Comparison of ENCODE assay signal across 10 cellular contexts in genomic region chr10:13272164-13272571, GRCh38. TPM values are rescaled to one million over a fixed set of nuclear protein-coding genes. Genes with fewer than 3 reads are reported as not detected.
DNase-seq lines count a peak whose midpoint lies in the region; ATAC-seq and TF ChIP-seq lines count a peak whose summit lies in the region.
"Had no signal": no experiment of that assay in that cellular context is flagged by ENCODE, and none has a peak within 500 bp of the region (broad histone marks: within the 10 kb centered on the region; RNA-seq: fewer than 3 reads in every experiment).

No MANE protein-coding gene starts in this region.

- H3K4me2 ChIP-seq in H9 (ENCODE audit: insufficient read depth, insufficient read length, low read length), result no peak overlapping the region

- no peak overlapping the region for H3K4ac ChIP-seq in H9 (ENCODE audit: low read depth, low read length)

- H3K56ac ChIP-seq in H9 (ENCODE audit: insufficient read length, low read depth, low read length), result no peak overlapping the region

- ATAC-seq in activated T-cell treated with anti-CD3 and anti-CD28 coated beads, Interleukin-2, amount 50 U/mL, for 4 hours, result no peak
- no peak for ATAC-seq in omental fat pad (ENCODE audit: low FRiP score)

- H3K9me3 ChIP-seq in H9 (ENCODE audit: control insufficient read depth, low read depth, low read length), result no peaks in the 10 kb centered on the region
- no peaks in the 10 kb centered on the region for H3K9me3 ChIP-seq in right atrium auricular region

- no peak overlapping the region for H2BK120ac ChIP-seq in H9 (ENCODE audit: low read depth, low read length, poor library complexity, severe bottlenecking)

- WGBS in H9 (ENCODE audit: extremely low coverage, insufficient read length, low lambda C conversion rate), result no CpG with 5 or more reads among the region's 12 CpGs

- no peak overlapping the region for H3T11ph ChIP-seq in H9 (ENCODE audit: low read length)

- no peak overlapping the region for H3K9ac ChIP-seq in H9 (ENCODE audit: extremely low read depth, insufficient read length, low read length)

- H3K23me2 ChIP-seq in H9 (ENCODE audit: insufficient read length, low read depth, low read length, poor library complexity, severe bottlenecking), result no peaks in the 10 kb centered on the region

- H3K23ac ChIP-seq in H9 (ENCODE audit: insufficient read length, low read depth, low read length), result no peak overlapping the region

- H2AK5ac ChIP-seq in H9 (ENCODE audit: insufficient read length, low read length), result no peak overlapping the region

- no peaks in the 10 kb centered on the region for H4K20me1 ChIP-seq in H9 (ENCODE audit: control insufficient read depth, insufficient read depth, insufficient read length)

- H2BK12ac ChIP-seq in H9 (ENCODE audit: insufficient read length, low read depth, low read length), result no peak overlapping the region

- H3K27me3 ChIP-seq in H9 (ENCODE audit: insufficient read depth, low read length) (no peaks in the 10 kb centered on the region), right atrium auricular region (no peaks in the 10 kb centered on the region)

- no peaks in the 10 kb centered on the region for H3K36me3 ChIP-seq in right atrium auricular region

- H4K91ac ChIP-seq in H9 (ENCODE audit: insufficient read length, low read depth, low read length), result no peak overlapping the region

- no peak for TF ChIP-seq CTCF in H9 (conservative IDR thresholded peaks at IDR 0.05)
- no peak for TF ChIP-seq CTCF in right atrium auricular region (IDR thresholded peaks at IDR 0.05)
- no peak for TF ChIP-seq CTCF in omental fat pad (IDR thresholded peaks at IDR 0.05)

- H3K14ac ChIP-seq in H9 (ENCODE audit: insufficient read depth, low read length), result peak overlapping the region; percentile 79

- H2BK15ac ChIP-seq in H9 (ENCODE audit: low read depth, low read length), result no peak overlapping the region

- H2AFZ ChIP-seq in H9 (ENCODE audit: low read length), result no peak overlapping the region

- H4K5ac ChIP-seq in H9 (ENCODE audit: insufficient read length, low read depth, low read length), result no peak overlapping the region

- H3K4me3 Mint-ChIP-seq in H9, result peak overlapping the region in 1 of 2 experiments; percentile 40; a peak in 1 of 5 replicates
- H3K4me3 Mint-ChIP-seq in activated T-cell treated with anti-CD3 and anti-CD28 coated beads, Interleukin-2, amount 50 U/mL, for 4 hours, result no peak overlapping the region
- H3K4me3 Mint-ChIP-seq: activated naive CD4-positive, alpha-beta T cell treated with anti-CD3 and anti-CD28 coated beads, Interleukin-2, amount 50 U/mL, for 24 hours had no signal

- H3K18ac ChIP-seq in H9 (ENCODE audit: insufficient read length, low read depth, low read length), result peak overlapping the region; percentile 61

- no peaks in the 10 kb centered on the region for H3K79me1 ChIP-seq in H9 (ENCODE audit: insufficient read depth, low read depth, low read length, poor library complexity, severe bottlenecking)

- no peaks in the 10 kb centered on the region for H3K36me3 Mint-ChIP-seq in H9 (ENCODE audit: insufficient read depth in 1 of 3, low read depth in 3 of 3)
- H3K36me3 Mint-ChIP-seq in activated T-cell treated with anti-CD3 and anti-CD28 coated beads, Interleukin-2, amount 50 U/mL, for 4 hours (ENCODE audit: insufficient read depth), result no peaks in the 10 kb centered on the region
- H3K36me3 Mint-ChIP-seq: activated naive CD4-positive, alpha-beta T cell treated with anti-CD3 and anti-CD28 coated beads, Interleukin-2, amount 50 U/mL, for 24 hours had no signal

- peak overlapping the region in 2 of 3 experiments; percentile 32 to 72; a peak in 3 of 7 replicates for H3K27ac Mint-ChIP-seq in H9
- H3K27ac Mint-ChIP-seq: activated naive CD4-positive, alpha-beta T cell treated with anti-CD3 and anti-CD28 coated beads, Interleukin-2, amount 50 U/mL, for 24 hours had no signal

- peak; percentile 39 for DNase-seq in H9
- peak; percentile 48 for DNase-seq in RPMI7951 (ENCODE audit: low read depth)
- peak; percentile 64 for DNase-seq in right atrium auricular region (ENCODE audit: low spot score)
- peak; percentile 93 for DNase-seq in superior temporal gyrus (ENCODE audit: extremely low spot score)
- DNase-seq in NCI-H345 treated with DMSO at 0.1 percent for 48 hours (lab: John Stamatoyannopoulos, UW; ENCODE audit: unreplicated experiment), result no peak
- DNase-seq in activated T-cell treated with anti-CD3 and anti-CD28 coated beads, Interleukin-2, amount 50 U/mL, for 4 hours, result no peak
- no peak for DNase-seq in NCI-H1930 (lab: John Stamatoyannopoulos, UW)
- DNase-seq in omental fat pad (ENCODE audit: low spot score), result no peak

- no peak overlapping the region for H3K4me3 ChIP-seq in right atrium auricular region

- H3K27ac ChIP-seq in H9 (ENCODE audit: insufficient read length, low read depth, low read length) (no peak overlapping the region), right atrium auricular region (peak overlapping the region in 1 of 2 donors; percentile 29)

- H2BK20ac ChIP-seq in H9 (ENCODE audit: low read depth, low read length, poor library complexity, severe bottlenecking), result no peak overlapping the region

- H3K4me1 ChIP-seq in H9 (ENCODE audit: insufficient read depth, low read length) (peaks cover 10% of the 10 kb centered on the region; the same call in 1 of the 2 replicates), right atrium auricular region (peaks cover 0 to 14% of the 10 kb centered on the region in 2 donors)

- H3K79me2 ChIP-seq in H9 (ENCODE audit: insufficient read depth, low read length), result no peaks in the 10 kb centered on the region

- no peaks in the 10 kb centered on the region for H3K9me3 Mint-ChIP-seq in H9
- H3K9me3 Mint-ChIP-seq in activated T-cell treated with anti-CD3 and anti-CD28 coated beads, Interleukin-2, amount 50 U/mL, for 4 hours, result no peaks in the 10 kb centered on the region
- H3K9me3 Mint-ChIP-seq: activated naive CD4-positive, alpha-beta T cell treated with anti-CD3 and anti-CD28 coated beads, Interleukin-2, amount 50 U/mL, for 24 hours had no signal

- no peak overlapping the region for H2BK5ac ChIP-seq in H9 (ENCODE audit: insufficient read length, low read length)

- H4K8ac ChIP-seq in H9 (replicated peaks; ENCODE audit: insufficient read length, low read depth, low read length), result no peak overlapping the region

- peaks cover 25 to 36% of the 10 kb centered on the region in 2 experiments for H3K4me1 Mint-ChIP-seq in H9
- H3K4me1 Mint-ChIP-seq in activated T-cell treated with anti-CD3 and anti-CD28 coated beads, Interleukin-2, amount 50 U/mL, for 4 hours (ENCODE audit: low read depth), result peaks cover 2% of the 10 kb centered on the region

- no peaks in the 10 kb centered on the region for H3K27me3 Mint-ChIP-seq in H9 (ENCODE audit: low read depth)
- peaks cover 1% of the 10 kb centered on the region for H3K27me3 Mint-ChIP-seq in activated T-cell treated with anti-CD3 and anti-CD28 coated beads, Interleukin-2, amount 50 U/mL, for 4 hours (ENCODE audit: low read depth)
- H3K27me3 Mint-ChIP-seq: activated naive CD4-positive, alpha-beta T cell treated with anti-CD3 and anti-CD28 coated beads, Interleukin-2, amount 50 U/mL, for 24 hours had no signal

RNA-seq across cellular contexts. Expression of gene PHYH, which starts 27.7 kb away (rescaled TPM):
- total RNA-seq in H9 (2021) (19.7 and 21.5 TPM in 2 replicates), right atrium auricular region (10 to 100 TPM; 44.6 to 89.1 TPM), omental fat pad (10 to 100 TPM; 21.9 to 54.1 (median 35.9) TPM)
- 27.8 and 30.2 TPM in 2 replicates for total RNA-seq in RPMI7951 (2014; rRNA removed; shearing (Covaris generic))
- total RNA-seq in activated T-cell treated with anti-CD3 and anti-CD28 coated beads, Interleukin-2, amount 50 U/mL, for 4 hours, result 1 to 10 TPM; 5.9 to 7.5 (median 6.0) TPM

RNA-seq across cellular contexts. Expression of gene UCMA, which starts 38.0 kb away (rescaled TPM):
- not detected in 2 replicates for total RNA-seq in H9 (2021)
- not detected in 2 replicates for total RNA-seq in RPMI7951 (2014; rRNA removed; shearing (Covaris generic))
- not detected for total RNA-seq in right atrium auricular region
- not detected for total RNA-seq in activated T-cell treated with anti-CD3 and anti-CD28 coated beads, Interleukin-2, amount 50 U/mL, for 4 hours
- total RNA-seq in omental fat pad, result not detected
- total RNA-seq: renal cortical epithelial cell had no signal

Comparison
In these comparisons a context has a peak if more than half of its experiments do, and no peak if none do; other contexts are left out.
1. DNase-seq: peak in H9 (single experiment), RPMI7951 (single experiment), right atrium auricular region (single experiment) and superior temporal gyrus (single experiment); none in NCI-H345 treated with DMSO at 0.1 percent for 48 hours (single experiment), activated T-cell treated with anti-CD3 and anti-CD28 coated beads, Interleukin-2, amount 50 U/mL, for 4 hours (single experiment), NCI-H1930 (0 of 2) and omental fat pad (single experiment).